In the genomic region with DNA sequence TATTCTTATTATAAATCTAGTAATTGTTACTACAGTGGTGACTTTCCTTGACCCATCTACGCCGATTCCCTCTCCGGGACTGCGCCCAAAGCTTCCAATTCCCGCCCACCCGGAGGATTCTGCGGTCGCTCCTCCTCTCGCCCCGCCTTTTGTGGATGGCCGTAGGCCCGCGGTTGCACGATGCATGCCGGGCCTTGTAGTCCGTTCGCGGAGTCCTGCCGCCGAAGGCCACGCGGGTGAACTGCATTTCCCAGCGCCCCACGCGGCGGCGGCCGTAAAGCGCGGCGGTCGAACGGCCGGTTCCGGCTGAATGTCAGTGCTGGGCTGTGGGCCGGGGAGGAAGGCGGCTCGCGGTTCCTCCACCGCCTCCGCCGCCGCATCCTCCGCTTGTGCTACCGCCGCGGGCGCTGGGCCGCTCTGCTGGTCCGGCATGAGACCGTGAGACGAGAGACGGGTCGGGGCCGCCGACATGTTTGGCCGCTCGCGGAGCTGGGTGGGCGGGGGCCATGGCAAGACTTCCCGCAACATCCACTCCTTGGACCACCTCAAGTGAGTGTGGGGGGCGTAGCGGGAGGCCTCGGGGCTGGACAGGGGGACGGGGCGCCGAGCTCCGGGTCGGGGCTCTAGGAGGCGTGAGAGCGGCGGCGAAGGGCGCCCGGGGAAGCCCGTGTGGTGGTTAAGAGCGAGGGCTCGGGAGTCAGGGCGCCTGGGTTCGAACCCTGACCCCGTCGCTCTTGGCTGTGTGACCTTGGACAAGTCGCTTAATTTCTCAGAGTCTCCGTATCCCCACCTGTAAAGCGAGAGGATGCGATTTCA, we compare ENCODE assay signal across 8 cellular contexts. TPM values are rescaled to one million over a fixed set of nuclear protein-coding genes. Genes with fewer than 3 reads are reported as not detected.
DNase-seq lines count a peak whose midpoint lies in the region; ATAC-seq and TF ChIP-seq lines count a peak whose summit lies in the region.

A gene with protein sequence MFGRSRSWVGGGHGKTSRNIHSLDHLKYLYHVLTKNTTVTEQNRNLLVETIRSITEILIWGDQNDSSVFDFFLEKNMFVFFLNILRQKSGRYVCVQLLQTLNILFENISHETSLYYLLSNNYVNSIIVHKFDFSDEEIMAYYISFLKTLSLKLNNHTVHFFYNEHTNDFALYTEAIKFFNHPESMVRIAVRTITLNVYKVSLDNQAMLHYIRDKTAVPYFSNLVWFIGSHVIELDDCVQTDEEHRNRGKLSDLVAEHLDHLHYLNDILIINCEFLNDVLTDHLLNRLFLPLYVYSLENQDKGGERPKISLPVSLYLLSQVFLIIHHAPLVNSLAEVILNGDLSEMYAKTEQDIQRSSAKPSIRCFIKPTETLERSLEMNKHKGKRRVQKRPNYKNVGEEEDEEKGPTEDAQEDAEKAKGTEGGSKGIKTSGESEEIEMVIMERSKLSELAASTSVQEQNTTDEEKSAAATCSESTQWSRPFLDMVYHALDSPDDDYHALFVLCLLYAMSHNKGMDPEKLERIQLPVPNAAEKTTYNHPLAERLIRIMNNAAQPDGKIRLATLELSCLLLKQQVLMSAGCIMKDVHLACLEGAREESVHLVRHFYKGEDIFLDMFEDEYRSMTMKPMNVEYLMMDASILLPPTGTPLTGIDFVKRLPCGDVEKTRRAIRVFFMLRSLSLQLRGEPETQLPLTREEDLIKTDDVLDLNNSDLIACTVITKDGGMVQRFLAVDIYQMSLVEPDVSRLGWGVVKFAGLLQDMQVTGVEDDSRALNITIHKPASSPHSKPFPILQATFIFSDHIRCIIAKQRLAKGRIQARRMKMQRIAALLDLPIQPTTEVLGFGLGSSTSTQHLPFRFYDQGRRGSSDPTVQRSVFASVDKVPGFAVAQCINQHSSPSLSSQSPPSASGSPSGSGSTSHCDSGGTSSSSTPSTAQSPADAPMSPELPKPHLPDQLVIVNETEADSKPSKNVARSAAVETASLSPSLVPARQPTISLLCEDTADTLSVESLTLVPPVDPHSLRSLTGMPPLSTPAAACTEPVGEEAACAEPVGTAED (plus strand): TSS at position 316 of the 816 bp plus-strand sequence. CDS start 154 bp downstream, at position 470.

- no peak for TF ChIP-seq EP300 in transverse colon (IDR thresholded peaks at IDR 0.05; ENCODE audit: low read depth)

- TF ChIP-seq CTCF in GM13977 (IDR thresholded peaks at IDR 0.05; ENCODE audit: extremely low read depth, insufficient read depth, missing control alignments) (no peak), adrenal gland (IDR thresholded peaks at IDR 0.05) (peak in 2 of 6 experiments; percentile 19 to 50), heart left ventricle (IDR thresholded peaks at IDR 0.05) (peak in 2 of 12 donors; percentile 5 to 13), transverse colon (IDR thresholded peaks at IDR 0.05) (peak in 3 of 5 experiments; percentile 10 to 51 (median 16))

- peak within 1 kb of the TSS; percentile 69 to 99 (median 90) for H3K4me3 ChIP-seq in adrenal gland
- peak within 1 kb of the TSS; percentile 63 to 99 (median 89) for H3K4me3 ChIP-seq in heart left ventricle
- peak within 1 kb of the TSS; percentile 66 to 97 (median 90) for H3K4me3 ChIP-seq in transverse colon

- peak; percentile 76 for ATAC-seq in HG02870 (IDR thresholded peaks at IDR 0.05; ENCODE audit: unreplicated experiment)
- peak; percentile 84 to 91 (median 87) for ATAC-seq in heart left ventricle

- H3K27ac ChIP-seq in adrenal gland (peak within 1 kb of the TSS; percentile 40 to 93 (median 56)), heart left ventricle (peak within 1 kb of the TSS in 11 of 12 donors; percentile 54 to 96 (median 84)), transverse colon (peak within 1 kb of the TSS; percentile 87 to 89 (median 88))

- H3K27me3 ChIP-seq in adrenal gland (no peaks in the 10 kb centered on the region), heart left ventricle (no peaks in the 10 kb centered on the region), transverse colon (no peaks in the 10 kb centered on the region)

- peaks cover 29 to 52% of the 10 kb centered on the region in 2 donors for H3K4me1 ChIP-seq in adrenal gland (replicated peaks in 1 of 2)
- peaks cover 8 to 64% (median 46%) of the 10 kb centered on the region in 12 donors for H3K4me1 ChIP-seq in heart left ventricle
- H3K4me1 ChIP-seq in transverse colon = peaks cover 18 to 57% (median 45%) of the 10 kb centered on the region in 4 donors

- no peaks in the 10 kb centered on the region for H3K36me3 ChIP-seq in adrenal gland (replicated peaks in 1 of 2)
- peaks cover 0 to under 1% (median 0%) of the 10 kb centered on the region in 9 donors for H3K36me3 ChIP-seq in heart left ventricle
- no peaks in the 10 kb centered on the region for H3K36me3 ChIP-seq in transverse colon

- in situ Hi-C loops in GM13977 (cut with MboI; ENCODE audit: low pct_unique_long_range_greater_than_20kb, low sequenced_read_pairs, unreplicated experiment) = no loop called here
- in situ Hi-C loops in transverse colon (cut with MboI; ENCODE audit: low pct_ligation_motif_present in 1 of 4, low pct_unique_long_range_greater_than_20kb in 1 of 4, low sequenced_read_pairs in 3 of 4) = no loop called here

- no peaks in the 10 kb centered on the region for H3K9me3 ChIP-seq in adrenal gland (replicated peaks in 1 of 3)
- no peaks in the 10 kb centered on the region for H3K9me3 ChIP-seq in heart left ventricle
- no peaks in the 10 kb centered on the region for H3K9me3 ChIP-seq in transverse colon

- 0% methylated on average over 9 to 86 of the region's 86 CpGs for WGBS in adrenal gland, 4 donors
- 1% methylated on average over 68 to 86 of the region's 86 CpGs for WGBS in heart left ventricle, 4 donors
- WGBS in transverse colon (ENCODE audit: low coverage in 1 of 2), 2 donors = 0% methylated on average over 2 to 66 of the region's 86 CpGs

- TF ChIP-seq POLR2A in adrenal gland (IDR thresholded peaks at IDR 0.05) (peak; percentile 75 to 89), heart left ventricle (IDR thresholded peaks at IDR 0.05) (peak; percentile 50 to 93), transverse colon (IDR thresholded peaks at IDR 0.05) (peak; percentile 83)

- DNase-seq in GM13977 (ENCODE audit: low spot score) (peak; percentile 95), NCI-H146 treated with DMSO at 0.1 percent for 48 hours (lab: John Stamatoyannopoulos, UW; ENCODE audit: unreplicated experiment) (peak; percentile 91), T-helper 1 cell (peak; percentile 91 to 96 (median 92)), adrenal gland (peak; percentile 98 to 99 (median 99)), heart left ventricle (peak; percentile 98 to 99 (median 99)), pons (ENCODE audit: low spot score) (peak; percentile 96), transverse colon (peak; percentile 98)

- intact Hi-C loops in adrenal gland (cut with DNase I) = no loop called here
- intact Hi-C loops in heart left ventricle (cut with DNase I) = loop anchor here in 1 of 10 donors (5.0 kb wide), 1 partner anchor 853 kb away; a partner anchor contains a TSS
- intact Hi-C loops in transverse colon (cut with DNase I; ENCODE audit: low total_unique reads) = no loop called here

RNA-seq across cellular contexts. Expression of the gene that starts here (rescaled TPM):
- total RNA-seq in adrenal gland (10 to 100 TPM; 22.5 to 37.2 (median 29.0) TPM), heart left ventricle (10 to 100 TPM; 20.3 to 41.1 (median 23.7) TPM), transverse colon (100 to 1,000 TPM in 2 of 4 donors, 10 to 100 TPM in 2; 38.2 to 153 (median 92.7) TPM)
- polyA plus RNA-seq in adrenal gland (10 to 100 TPM; 14.0 to 24.7 (median 21.6) TPM), heart left ventricle (10 to 100 TPM; 13.8 to 28.5 TPM)

Comparison
In these comparisons a context has a peak if more than half of its experiments do, and no peak if none do; other contexts are left out.
1. Peak in every context shown above with its lines: DNase-seq, ATAC-seq, H3K4me3 ChIP-seq and H3K27ac ChIP-seq.